16 cellular contexts compared by ENCODE assay signal in genomic region chr16:49659356-49659755, GRCh38.
A peak's percentile ranks its signal among the peaks of the same experiment; 100 is the strongest.
DNase-seq lines count a peak whose midpoint lies in the region; ATAC-seq, FAIRE-seq and TF ChIP-seq lines count a peak whose summit lies in the region.
"Had no signal": no experiment of that assay in that cellular context is flagged by ENCODE, and none has a peak within 500 bp of the region (broad histone marks: within the 10 kb centered on the region; RNA-seq: fewer than 3 reads in every experiment).

No MANE protein-coding gene starts in this region.

- no peak overlapping the region for H3K56ac ChIP-seq in H1 (replicated peaks; ENCODE audit: insufficient read length, low read depth, low read length)

- no peak overlapping the region for H3K14ac ChIP-seq in H1 (ENCODE audit: insufficient read length)

- peak overlapping the region; percentile 20; the same call in 1 of the 2 replicates for H4K8ac ChIP-seq in H1 (ENCODE audit: extremely low read depth, insufficient read depth, low read length)

- H3K36me3 ChIP-seq in H1 (ENCODE audit: control insufficient read depth in 2 of 4, insufficient read depth in 4 of 4, low read length in 3 of 4) (no peaks in the 10 kb centered on the region), osteoblast (ENCODE audit: insufficient read depth, low read length) (no peaks in the 10 kb centered on the region)
- H3K36me3 ChIP-seq: BLaER1 treated with 17β-estradiol and CSF1 and Interleukin-3, amounts not matched to agents 10 nM and 100 nM had no signal

- TF ChIP-seq EP300 in H1 (IDR thresholded peaks at IDR 0.05; ENCODE audit: borderline replicate concordance in 1 of 2, low read depth in 2 of 2, low read length in 2 of 2): no peak

- FAIRE-seq in H1 (lab: Jason Lieb, UNC) (no peak), GM19239 (lab: Jason Lieb, UNC) (no peak)
- FAIRE-seq: GM12878, GM18507 had no signal

- H3K9ac ChIP-seq in H1 (replicated peaks in 1 of 4; ENCODE audit: extremely low read depth in 1 of 4, low read depth in 3 of 4, low read length in 3 of 4): no peak overlapping the region
- H3K9ac ChIP-seq: BLaER1 treated with 17β-estradiol and CSF1 and Interleukin-3, amounts not matched to agents 10 nM and 100 nM had no signal

- TF ChIP-seq CTCF in H1 (IDR thresholded peaks at IDR 0.05; ENCODE audit: control extremely low read depth in 1 of 3, insufficient read depth in 1 of 3, low read depth in 1 of 3, low read length in 3 of 3) (no peak), osteoblast (IDR thresholded peaks at IDR 0.05; ENCODE audit: extremely low read depth, low read depth, low read length) (no peak)

- POLR2A ChIA-PET in H1 (lab: Charles Lee; ENCODE audit: partially characterized antibody): no interaction called here

- H3K79me1 ChIP-seq in H1 (ENCODE audit: low read depth, low read length): peaks cover 2% of the 10 kb centered on the region; the same call in 1 of the 2 replicates

- H3K4me2 ChIP-seq in H1 (ENCODE audit: insufficient read depth in 1 of 2, low read depth in 2 of 2, low read length in 2 of 2) (no peak overlapping the region), osteoblast (ENCODE audit: insufficient read depth, low read length) (no peak overlapping the region)
- H3K4me2 ChIP-seq: BLaER1 treated with 17β-estradiol and CSF1 and Interleukin-3, amounts not matched to agents 10 nM and 100 nM; GM23338 had no signal

- H3K4me3 ChIP-seq in H1 (ENCODE audit: extremely low read depth in 1 of 4, insufficient read depth in 2 of 4, low read depth in 3 of 4, low read length in 4 of 4): no peak overlapping the region
- H3K4me3 ChIP-seq in osteoblast (ENCODE audit: insufficient read depth, low read length): no peak overlapping the region
- H3K4me3 ChIP-seq: BLaER1 treated with 17β-estradiol and CSF1 and Interleukin-3, amounts not matched to agents 10 nM and 100 nM; GM12878; GM23338 had no signal

- no peak overlapping the region for H4K91ac ChIP-seq in H1 (replicated peaks; ENCODE audit: insufficient read length, low read length)

- no peak overlapping the region for H3K4ac ChIP-seq in H1 (replicated peaks; ENCODE audit: insufficient read length, low read depth, low read length)

- H2BK15ac ChIP-seq in H1 (ENCODE audit: low read length): no peak overlapping the region

- H3K23me2 ChIP-seq in H1 (ENCODE audit: low read depth, low read length): no peaks in the 10 kb centered on the region

- no peak overlapping the region for H2BK5ac ChIP-seq in H1 (ENCODE audit: low read depth, low read length)

- H2AFZ ChIP-seq in H1 (ENCODE audit: low read length): no peak overlapping the region
- H2AFZ ChIP-seq in osteoblast (ENCODE audit: low read length): no peak overlapping the region
- H2AFZ ChIP-seq: GM23338 had no signal

- H3K27me3 ChIP-seq in H1 (replicated peaks in 1 of 4; ENCODE audit: control insufficient read depth in 3 of 4, extremely low read depth in 1 of 4, insufficient read depth in 3 of 4, low read length in 3 of 4) (no peaks in the 10 kb centered on the region), osteoblast (ENCODE audit: insufficient read depth, low read length) (no peaks in the 10 kb centered on the region)
- H3K27me3 ChIP-seq: BLaER1 treated with 17β-estradiol and CSF1 and Interleukin-3, amounts not matched to agents 10 nM and 100 nM had no signal

- no peak for TF ChIP-seq POLR2A in H1 (IDR thresholded peaks at IDR 0.05; ENCODE audit: control extremely low read depth in 1 of 2, low read depth in 2 of 2, low read length in 2 of 2)

- no peak for TF ChIP-seq RAD21 in H1 (IDR thresholded peaks at IDR 0.05 in 1 of 2, conservative IDR thresholded peaks at IDR 0.05 in 1 of 2; ENCODE audit: low read depth in 2 of 2, low read length in 2 of 2)

- no peak overlapping the region for H2BK120ac ChIP-seq in H1 (replicated peaks; ENCODE audit: low read depth, low read length)

- no peaks in the 10 kb centered on the region for H4K20me1 ChIP-seq in H1 (replicated peaks in 1 of 2; ENCODE audit: control insufficient read depth in 1 of 2, insufficient read depth in 2 of 2, low read length in 2 of 2)
- no peaks in the 10 kb centered on the region for H4K20me1 ChIP-seq in osteoblast (ENCODE audit: insufficient read depth, low read length)

- H3K79me2 ChIP-seq in H1 (ENCODE audit: control insufficient read depth in 1 of 2, insufficient read depth in 2 of 2, low read length in 2 of 2): no peaks in the 10 kb centered on the region; a peak in 1 of 4 replicates
- no peaks in the 10 kb centered on the region for H3K79me2 ChIP-seq in osteoblast (ENCODE audit: insufficient read depth, low read length)

- H2AK5ac ChIP-seq in H1 (ENCODE audit: low read depth, low read length): 0 out of 2 replicates have a peak overlapping the region, but pooled peaks have one; percentile 13

- WGBS in H1 (ENCODE audit: extremely low coverage in 1 of 2, insufficient coverage in 1 of 2, insufficient read length in 1 of 2, insufficient replicate concordance in 2 of 2, low coverage in 1 of 2, low lambda C conversion rate in 2 of 2, missing lambda C conversion rate in 1 of 2), 2 experiments: 93% methylated on average over 10 of the region's 10 CpGs; no CpG with 5 or more reads in 1 of the 2 experiments

- H4K5ac ChIP-seq in H1 (ENCODE audit: insufficient read length, low read depth, low read length): no peak overlapping the region

- H3K27ac ChIP-seq in H1 (ENCODE audit: low read depth, low read length): no peak overlapping the region
- no peak overlapping the region for H3K27ac ChIP-seq in osteoblast (ENCODE audit: low read depth, low read length)
- H3K27ac ChIP-seq: BLaER1 treated with 17β-estradiol and CSF1 and Interleukin-3, amounts not matched to agents 10 nM and 100 nM had no signal

- no peak for ATAC-seq in activated CD4-positive, CD25-positive, alpha-beta regulatory T cell treated with anti-CD3 and anti-CD28 coated beads, Interleukin-2, amount 50 U/mL, for 24 hours
- ATAC-seq: GM12878 had no signal

- H3K4me1 ChIP-seq in H1 (replicated peaks in 1 of 4; ENCODE audit: control insufficient read depth in 3 of 4, insufficient read depth in 4 of 4, low read length in 3 of 4) (peaks cover 0 to 3% (median 0%) of the 10 kb centered on the region in 4 experiments; a peak in 3 of 7 replicates), osteoblast (ENCODE audit: insufficient read depth, low read length) (peaks cover 6% of the 10 kb centered on the region)

- H3K23ac ChIP-seq in H1 (ENCODE audit: insufficient read length): no peak overlapping the region

- no peak overlapping the region for H3K18ac ChIP-seq in H1 (ENCODE audit: extremely low read depth, low read length)

- peak; percentile 36 for DNase-seq in EH (ENCODE audit: low read depth)
- peak; percentile 65 for DNase-seq in M059J (ENCODE audit: low read depth)
- DNase-seq in H1 (ENCODE audit: low read depth in 1 of 2, low spot score in 2 of 2): no peak
- peak; percentile 85 for DNase-seq in osteoblast (ENCODE audit: insufficient read length, low spot score, missing footprints)
- DNase-seq in GM19239 (ENCODE audit: insufficient read length, low spot score): no peak
- no peak for DNase-seq in SK-N-DZ (ENCODE audit: low spot score)
- DNase-seq: ACHN; CD4-positive, CD25-positive, alpha-beta regulatory T cell; DMS53; H9; IMR-90 had no signal

- no peaks in the 10 kb centered on the region for H3K9me3 ChIP-seq in H1 (ENCODE audit: insufficient read depth in 2 of 2, low read depth in 1 of 2, low read length in 1 of 2)
- H3K9me3 ChIP-seq in osteoblast (ENCODE audit: low read depth, low read length): no peaks in the 10 kb centered on the region
- H3K9me3 ChIP-seq: BLaER1 treated with 17β-estradiol and CSF1 and Interleukin-3, amounts not matched to agents 10 nM and 100 nM had no signal

- no peak overlapping the region for H2BK20ac ChIP-seq in H1 (ENCODE audit: low read length)

- H2BK12ac ChIP-seq in H1 (ENCODE audit: low read depth, low read length): no peak overlapping the region

- CTCF ChIA-PET in H1 (lab: Charles Lee; ENCODE audit: partially characterized antibody): interaction anchor here (0.5 to 1.4 kb wide), 4 partner anchors 10 to 135 kb away, joined by 3 to 4 read pairs (median 3); no protein-coding TSS in a partner anchor

TF ChIP-seq in H1, 55 proteins besides CTCF, POLR2A, EP300 and RAD21 (continues in another document):
- TF ChIP-seq CBX5 (IDR thresholded peaks at IDR 0.05; ENCODE audit: low read depth, low read length): no peak
- no peak for TF ChIP-seq BACH1 (IDR thresholded peaks at IDR 0.05; ENCODE audit: low read length)

Comparison
In these comparisons a context has a peak if more than half of its experiments do, and no peak if none do; other contexts are left out.
1. DNase-seq: peak in EH (single experiment), M059J (single experiment) and osteoblast (single experiment); none in H1 (0 of 2), GM19239 (single experiment) and SK-N-DZ (single experiment).